9 cellular contexts compared by ENCODE assay signal in genomic region chr12:121582583-121583333, GRCh38. TPM values are rescaled to one million over a fixed set of nuclear protein-coding genes. Genes with fewer than 3 reads are reported as not detected.
DNase-seq lines count a peak whose midpoint lies in the region; ATAC-seq and TF ChIP-seq lines count a peak whose summit lies in the region.
"Had no signal": no experiment of that assay in that cellular context is flagged by ENCODE, and none has a peak within 500 bp of the region (broad histone marks: within the 10 kb centered on the region; RNA-seq: fewer than 3 reads in every experiment).

No MANE protein-coding gene starts in this region.

- ATAC-seq in HG02852 (IDR thresholded peaks at IDR 0.05; ENCODE audit: unreplicated experiment), result no peak
- no peak for ATAC-seq in upper lobe of left lung (ENCODE audit: low FRiP score in 2 of 2)

- no peaks in the 10 kb centered on the region for H3K27me3 ChIP-seq in thyroid gland
- no peaks in the 10 kb centered on the region for H3K27me3 ChIP-seq in upper lobe of left lung

- TF ChIP-seq POLR2A in thyroid gland (IDR thresholded peaks at IDR 0.05), result no peak
- TF ChIP-seq POLR2A in upper lobe of left lung (IDR thresholded peaks at IDR 0.05), result no peak

- DNase-seq in activated naive CD4-positive, alpha-beta T cell treated with anti-CD3 and anti-CD28 coated beads, Interleukin-2, amount 10 ng/mL, durations not matched to agents 7 days and 5 days, result no peak
- DNase-seq in activated naive CD4-positive, alpha-beta T cell treated with Interleukin-2 at 50 U/mL for 16 hours, result no peak
- DNase-seq in iPS-NIHi7 (ENCODE audit: extremely low spot score) (peak; percentile 84), thyroid gland (peak; percentile 16 to 23), upper lobe of left lung (no peak), GF-D8 (lab: John Stamatoyannopoulos, UW) (no peak)
- DNase-seq: DMS79 treated with DMSO at 0.1 percent for 48 hours had no signal

- no peaks in the 10 kb centered on the region for H3K27me3 Mint-ChIP-seq in activated naive CD4-positive, alpha-beta T cell treated with anti-CD3 and anti-CD28 coated beads, Interleukin-2, amount 10 ng/mL, durations not matched to agents 7 days and 5 days
- no peaks in the 10 kb centered on the region for H3K27me3 Mint-ChIP-seq in activated naive CD8-positive, alpha-beta T cell

- H3K9me3 ChIP-seq in thyroid gland (no peaks in the 10 kb centered on the region), upper lobe of left lung (no peaks in the 10 kb centered on the region)

- WGBS in thyroid gland, 2 donors, result 57 to 58% methylated on average over 13 of the region's 13 CpGs
- WGBS in upper lobe of left lung, 2 donors, result 36 to 41% methylated on average over 13 of the region's 13 CpGs

- H3K36me3 ChIP-seq in thyroid gland, result no peaks in the 10 kb centered on the region
- H3K36me3 ChIP-seq in upper lobe of left lung, result no peaks in the 10 kb centered on the region

- TF ChIP-seq EP300 in upper lobe of left lung (IDR thresholded peaks at IDR 0.05), result no peak

- peaks cover 18% of the 10 kb centered on the region for H3K36me3 Mint-ChIP-seq in activated naive CD4-positive, alpha-beta T cell treated with anti-CD3 and anti-CD28 coated beads, Interleukin-2, amount 10 ng/mL, durations not matched to agents 7 days and 5 days
- no peaks in the 10 kb centered on the region for H3K36me3 Mint-ChIP-seq in activated naive CD8-positive, alpha-beta T cell

- no peak for TF ChIP-seq CTCF in thyroid gland (IDR thresholded peaks at IDR 0.05)
- TF ChIP-seq CTCF in upper lobe of left lung (IDR thresholded peaks at IDR 0.05), result no peak

- H3K4me3 Mint-ChIP-seq in activated naive CD4-positive, alpha-beta T cell treated with anti-CD3 and anti-CD28 coated beads, Interleukin-2, amount 10 ng/mL, durations not matched to agents 7 days and 5 days, result peak overlapping the region; percentile 84
- no peak overlapping the region for H3K4me3 Mint-ChIP-seq in activated naive CD8-positive, alpha-beta T cell

- H3K27ac Mint-ChIP-seq in activated naive CD4-positive, alpha-beta T cell treated with anti-CD3 and anti-CD28 coated beads, Interleukin-2, amount 10 ng/mL, durations not matched to agents 7 days and 5 days, result peak overlapping the region; percentile 62
- H3K27ac Mint-ChIP-seq in activated naive CD8-positive, alpha-beta T cell, result peak overlapping the region; percentile 22

- H3K27ac ChIP-seq in thyroid gland (peak overlapping the region; percentile 56 to 67 (median 58)), upper lobe of left lung (peak overlapping the region in 2 of 4 donors; percentile 84 to 91)

- H3K9me3 Mint-ChIP-seq in activated naive CD4-positive, alpha-beta T cell treated with anti-CD3 and anti-CD28 coated beads, Interleukin-2, amount 10 ng/mL, durations not matched to agents 7 days and 5 days, result no peaks in the 10 kb centered on the region
- H3K9me3 Mint-ChIP-seq in activated naive CD8-positive, alpha-beta T cell (ENCODE audit: low read depth), result no peaks in the 10 kb centered on the region

- peaks cover 50% of the 10 kb centered on the region for H3K4me1 Mint-ChIP-seq in activated naive CD4-positive, alpha-beta T cell treated with anti-CD3 and anti-CD28 coated beads, Interleukin-2, amount 10 ng/mL, durations not matched to agents 7 days and 5 days
- H3K4me1 Mint-ChIP-seq in activated naive CD8-positive, alpha-beta T cell (ENCODE audit: low read depth), result peaks cover 37% of the 10 kb centered on the region

- CTCF ChIA-PET in activated naive CD4-positive, alpha-beta T cell treated with anti-CD3 and anti-CD28 coated beads, Interleukin-2, amount 10 ng/mL, durations not matched to agents 7 days and 5 days (lab: Charles Lee), result interaction anchor here (2.2 to 2.8 kb wide), 2 partner anchors 44 to 87 kb away, joined by 8 to 10 read pairs; partner anchors contain the start of genes MORN3 and ORAI1

- intact Hi-C loops in thyroid gland (cut with DNase I), result no loop called here

- no peak overlapping the region for H3K4me3 ChIP-seq in thyroid gland (replicated peaks in 1 of 3)
- no peak overlapping the region for H3K4me3 ChIP-seq in upper lobe of left lung

- H3K4me1 ChIP-seq in thyroid gland (peaks cover 24 to 31% of the 10 kb centered on the region in 2 donors), upper lobe of left lung (peaks cover 21 to 41% (median 39%) of the 10 kb centered on the region in 4 donors)

RNA-seq across cellular contexts. Expression of gene KDM2B, which starts 1.9 kb away (rescaled TPM):
- total RNA-seq in thyroid gland, result 10 to 100 TPM; 15.5 to 32.1 (median 21.2) TPM
- total RNA-seq in upper lobe of left lung, result 10 to 100 TPM; 29.5 to 81.7 (median 34.2) TPM

RNA-seq across cellular contexts. Expression of gene ORAI1, which starts 43.6 kb away (rescaled TPM):
- total RNA-seq in thyroid gland (10 to 100 TPM; 12.7 to 27.1 (median 17.0) TPM), upper lobe of left lung (10 to 100 TPM in 5 of 6 donors, 1 to 10 TPM in 1; 7.3 to 48.2 (median 34.3) TPM)

Comparison
In these comparisons a context has a peak if more than half of its experiments do, and no peak if none do; other contexts are left out.
1. DNase-seq: peak in iPS-NIHi7 (single experiment) and thyroid gland (2 of 2); none in activated naive CD4-positive, alpha-beta T cell treated with anti-CD3 and anti-CD28 coated beads, Interleukin-2, amount 10 ng/mL, durations not matched to agents 7 days and 5 days (single experiment), activated naive CD4-positive, alpha-beta T cell treated with Interleukin-2 at 50 U/mL for 16 hours (single experiment), upper lobe of left lung (0 of 2) and GF-D8 (single experiment).